20 cellular contexts compared by ENCODE assay signal in genomic region chr1:24960071-24960801, GRCh38. TPM values are rescaled to one million over a fixed set of nuclear protein-coding genes. Genes with fewer than 3 reads are reported as not detected.
DNase-seq lines count a peak whose midpoint lies in the region; ATAC-seq, FAIRE-seq and TF ChIP-seq lines count a peak whose summit lies in the region.
"Had no signal": no experiment of that assay in that cellular context is flagged by ENCODE, and none has a peak within 500 bp of the region (broad histone marks: within the 10 kb centered on the region; RNA-seq: fewer than 3 reads in every experiment).

No MANE protein-coding gene starts in this region.

- H3K4me3 ChIP-seq in OCI-LY3 (ENCODE audit: low read length) = no peak overlapping the region
- no peak overlapping the region for H3K4me3 ChIP-seq in astrocyte (ENCODE audit: insufficient read depth, low read depth, low read length)
- H3K4me3 ChIP-seq: breast epithelium, esophagus muscularis mucosa, SK-N-MC, skin epidermis, thoracic aorta had no signal

- no peak overlapping the region for H3K9ac ChIP-seq in OCI-LY3 (ENCODE audit: low read length)
- no peak overlapping the region for H3K9ac ChIP-seq in astrocyte (ENCODE audit: low read length)

- peaks cover 15% of the 10 kb centered on the region for H3K36me3 Mint-ChIP-seq in natural killer cell treated with Interleukin-12 subunit alpha and Interleukin-12 subunit beta and Interleukin-15 and Interleukin-18, amount 100 ng/mL, for 72 hours
- H3K36me3 Mint-ChIP-seq in natural killer cell (no peaks in the 10 kb centered on the region), astrocyte (ENCODE audit: low read depth, unreplicated experiment) (no peaks in the 10 kb centered on the region)

- H3K4me2 ChIP-seq in OCI-LY3 (ENCODE audit: low read length) (no peak overlapping the region), astrocyte (ENCODE audit: low read length) (no peak overlapping the region)

- no peaks in the 10 kb centered on the region for H3K9me3 Mint-ChIP-seq in natural killer cell treated with Interleukin-12 subunit alpha and Interleukin-12 subunit beta and Interleukin-15 and Interleukin-18, amount 100 ng/mL, for 72 hours
- H3K9me3 Mint-ChIP-seq in natural killer cell (no peaks in the 10 kb centered on the region), astrocyte (ENCODE audit: unreplicated experiment) (no peaks in the 10 kb centered on the region)

- peaks cover 53% of the 10 kb centered on the region for H3K4me1 ChIP-seq in OCI-LY3 (ENCODE audit: low read length)
- peaks cover 28% of the 10 kb centered on the region for H3K4me1 ChIP-seq in astrocyte (ENCODE audit: insufficient read depth, low read length)
- H3K4me1 ChIP-seq: breast epithelium, esophagus muscularis mucosa had no signal

- FAIRE-seq in astrocyte (lab: Jason Lieb, UNC) = no peak
- FAIRE-seq: G401.6, H1 had no signal

- H3K27ac ChIP-seq in OCI-LY3 (ENCODE audit: low read length) (no peak overlapping the region), astrocyte (ENCODE audit: low read depth, low read length) (no peak overlapping the region)
- H3K27ac ChIP-seq: breast epithelium, esophagus muscularis mucosa, SK-N-MC, thoracic aorta had no signal

- H4K20me1 ChIP-seq in OCI-LY3 (ENCODE audit: insufficient read depth, low read length) = no peaks in the 10 kb centered on the region
- H4K20me1 ChIP-seq in astrocyte (ENCODE audit: insufficient read depth, low read length) = no peaks in the 10 kb centered on the region

- ATAC-seq in natural killer cell treated with Interleukin-12 subunit alpha and Interleukin-12 subunit beta and Interleukin-15 and Interleukin-18, amount 100 ng/mL, for 72 hours = no peak
- ATAC-seq in natural killer cell (no peak), HG02759 (IDR thresholded peaks at IDR 0.05; ENCODE audit: unreplicated experiment) (no peak), HG02642 (IDR thresholded peaks at IDR 0.05; ENCODE audit: poor library complexity, unreplicated experiment) (no peak)
- ATAC-seq: PC-3 had no signal

- H3K36me3 ChIP-seq in OCI-LY3 (replicated peaks; ENCODE audit: low read depth, low read length) = no peaks in the 10 kb centered on the region
- H3K36me3 ChIP-seq in astrocyte (ENCODE audit: insufficient read depth, low read length) = no peaks in the 10 kb centered on the region
- H3K36me3 ChIP-seq: breast epithelium, esophagus muscularis mucosa, thoracic aorta had no signal

- DNase-seq in natural killer cell treated with Interleukin-12 subunit alpha and Interleukin-12 subunit beta and Interleukin-15 and Interleukin-18, amount 100 ng/mL, for 72 hours (ENCODE audit: low spot score) = no peak
- DNase-seq in natural killer cell = no peak
- DNase-seq in astrocyte (ENCODE audit: low read depth) = no peak
- DNase-seq in EL = no peak
- DNase-seq: AML-193; KBM-7; NCI-H1105 treated with DMSO at 0.1 percent for 48 hours; NCI-H526; PC-3; stimulated activated CD4-positive, alpha-beta T cell treated with anti-CD3 and anti-CD28 coated beads, Interleukin-4, amount 100 ng/mL, for 24 hours had no signal

- H3K27ac Mint-ChIP-seq in natural killer cell treated with Interleukin-12 subunit alpha and Interleukin-12 subunit beta and Interleukin-15 and Interleukin-18, amount 100 ng/mL, for 72 hours = peak overlapping the region; percentile 94 to 95
- no peak overlapping the region for H3K27ac Mint-ChIP-seq in natural killer cell
- H3K27ac Mint-ChIP-seq in astrocyte (ENCODE audit: unreplicated experiment) = peak overlapping the region; percentile 9

- peaks cover 76% of the 10 kb centered on the region in 2 donors for H3K4me1 Mint-ChIP-seq in natural killer cell treated with Interleukin-12 subunit alpha and Interleukin-12 subunit beta and Interleukin-15 and Interleukin-18, amount 100 ng/mL, for 72 hours (ENCODE audit: low read depth in 2 of 2)
- peaks cover 18 to 47% of the 10 kb centered on the region in 2 donors for H3K4me1 Mint-ChIP-seq in natural killer cell
- H3K4me1 Mint-ChIP-seq in astrocyte (ENCODE audit: low read depth, unreplicated experiment) = peaks cover 20% of the 10 kb centered on the region

- intact Hi-C loops in natural killer cell (cut with micrococcal nuclease) = loop anchor here (5.0 kb wide), 1 partner anchor 37 kb away; no protein-coding TSS in a partner anchor

- no peaks in the 10 kb centered on the region for H3K27me3 ChIP-seq in OCI-LY3 (ENCODE audit: low read depth, low read length)
- H3K27me3 ChIP-seq in astrocyte (ENCODE audit: insufficient read depth, low read length) = peaks cover 3% of the 10 kb centered on the region
- H3K27me3 ChIP-seq: breast epithelium had no signal

- H3K9me3 ChIP-seq in OCI-LY3 (ENCODE audit: insufficient read depth, low read length) = no peaks in the 10 kb centered on the region
- H3K9me3 ChIP-seq in astrocyte (ENCODE audit: insufficient read depth, low read depth, low read length) = no peaks in the 10 kb centered on the region
- H3K9me3 ChIP-seq: breast epithelium, esophagus muscularis mucosa, thoracic aorta had no signal

- H3K79me2 ChIP-seq in OCI-LY3 (ENCODE audit: low read length) = no peaks in the 10 kb centered on the region
- no peaks in the 10 kb centered on the region for H3K79me2 ChIP-seq in astrocyte (ENCODE audit: insufficient read depth, low read length)

- H3K4me3 Mint-ChIP-seq in natural killer cell treated with Interleukin-12 subunit alpha and Interleukin-12 subunit beta and Interleukin-15 and Interleukin-18, amount 100 ng/mL, for 72 hours = peak overlapping the region; percentile 96
- H3K4me3 Mint-ChIP-seq in natural killer cell = no peak overlapping the region
- no peak overlapping the region for H3K4me3 Mint-ChIP-seq in astrocyte (ENCODE audit: unreplicated experiment)

- H3K27me3 Mint-ChIP-seq in natural killer cell treated with Interleukin-12 subunit alpha and Interleukin-12 subunit beta and Interleukin-15 and Interleukin-18, amount 100 ng/mL, for 72 hours = no peaks in the 10 kb centered on the region
- H3K27me3 Mint-ChIP-seq in natural killer cell (ENCODE audit: low read depth in 2 of 2) (peaks cover 9 to 20% of the 10 kb centered on the region in 2 donors), astrocyte (ENCODE audit: low read depth, unreplicated experiment) (peaks cover 27% of the 10 kb centered on the region)

- H2AFZ ChIP-seq in OCI-LY3 (ENCODE audit: low read depth, low read length) = no peak overlapping the region
- H2AFZ ChIP-seq in astrocyte (ENCODE audit: low read depth, low read length) = no peak overlapping the region

- no peak for TF ChIP-seq CTCF in natural killer cell (IDR thresholded peaks at IDR 0.05)
- peak; percentile 35 for TF ChIP-seq CTCF in OCI-LY3 (IDR thresholded peaks at IDR 0.05; ENCODE audit: low read depth, low read length)
- no peak for TF ChIP-seq CTCF in astrocyte (IDR thresholded peaks at IDR 0.05; ENCODE audit: insufficient read depth, low read depth, low read length)

RNA-seq across cellular contexts. Expression of gene RUNX3, which starts 30.2 kb away (rescaled TPM):
- 100 to 1,000 TPM; 177 to 186 TPM for total RNA-seq in natural killer cell treated with Interleukin-12 subunit alpha and Interleukin-12 subunit beta and Interleukin-15 and Interleukin-18, amount 100 ng/mL, for 72 hours
- total RNA-seq in natural killer cell (100 to 1,000 TPM; 537 to 630 (median 601) TPM), astrocyte (2.1 and 2.5 TPM in 2 replicates)

Comparison
In these comparisons a context has a peak if more than half of its experiments do, and no peak if none do; other contexts are left out.
1. H3K27ac Mint-ChIP-seq: peak in natural killer cell treated with Interleukin-12 subunit alpha and Interleukin-12 subunit beta and Interleukin-15 and Interleukin-18, amount 100 ng/mL, for 72 hours (2 of 2) and astrocyte (single experiment); none in natural killer cell (0 of 2).
2. RNA of gene RUNX3, which starts 30.2 kb away (total RNA-seq): 537 to 630 TPM in natural killer cell and 177 to 186 TPM in natural killer cell treated with Interleukin-12 subunit alpha and Interleukin-12 subunit beta and Interleukin-15 and Interleukin-18, amount 100 ng/mL, for 72 hours; 2.1 to 2.5 TPM in astrocyte; every median in the first group is over 10 times any median in the second.